In genomic region chr17:27506348-27507218, GRCh38 we compare ENCODE assay signal across 10 cellular contexts. TPM values are rescaled to one million over a fixed set of nuclear protein-coding genes. Genes with fewer than 3 reads are reported as not detected.
DNase-seq lines count a peak whose midpoint lies in the region; ATAC-seq lines count a peak whose summit lies in the region.
"Had no signal": no experiment of that assay in that cellular context is flagged by ENCODE, and none has a peak within 500 bp of the region (broad histone marks: within the 10 kb centered on the region; RNA-seq: fewer than 3 reads in every experiment).

No MANE protein-coding gene starts in this region.

- no peak for DNase-seq in central memory CD8-positive, alpha-beta T cell (ENCODE audit: low spot score in 2 of 2)
- DNase-seq in NCI-H2081 treated with DMSO at 0.1 percent for 48 hours (lab: John Stamatoyannopoulos, UW) (no peak), hippocampal formation (lab: John Stamatoyannopoulos, UW) (no peak), GM23248 (no peak)
- DNase-seq: activated CD8-positive, alpha-beta memory T cell treated with anti-CD3 and anti-CD28 coated beads, Interleukin-2, amount 50 U/mL, for 48 hours; CD8-positive, alpha-beta memory T cell had no signal

- H3K9me3 ChIP-seq in BLaER1 (peaks cover 13% of the 10 kb centered on the region), GM23248 (ENCODE audit: low read depth) (no peaks in the 10 kb centered on the region)

- peak overlapping the region; percentile 9; the same call in 1 of the 2 replicates for H3K27ac ChIP-seq in BLaER1
- no peak overlapping the region for H3K27ac ChIP-seq in GM23248

- no peak overlapping the region for H2AFZ ChIP-seq in GM23248

- H3K27me3 Mint-ChIP-seq in central memory CD8-positive, alpha-beta T cell: no peaks in the 10 kb centered on the region
- H3K27me3 Mint-ChIP-seq: CD8-positive, alpha-beta memory T cell had no signal

- no peaks in the 10 kb centered on the region for H3K9me2 ChIP-seq in GM23248 (ENCODE audit: insufficient read depth)

- H3K4me1 ChIP-seq in BLaER1 (peaks cover 45% of the 10 kb centered on the region), GM23248 (ENCODE audit: insufficient read depth) (peaks cover 9% of the 10 kb centered on the region)

- H3K9ac ChIP-seq in BLaER1: no peak overlapping the region
- no peak overlapping the region for H3K9ac ChIP-seq in GM23248

- H4K20me1 ChIP-seq in BLaER1 (peaks cover 10% of the 10 kb centered on the region; the same call in 1 of the 2 replicates), GM23248 (ENCODE audit: insufficient read depth) (no peaks in the 10 kb centered on the region)

- H3K27ac Mint-ChIP-seq in central memory CD8-positive, alpha-beta T cell (ENCODE audit: low read depth): peak overlapping the region; percentile 56

- H3K4me3 ChIP-seq in BLaER1 (no peak overlapping the region), GM23248 (no peak overlapping the region)

- H3K27me3 ChIP-seq in BLaER1 (no peaks in the 10 kb centered on the region), GM23248 (replicated peaks; ENCODE audit: insufficient read depth) (no peaks in the 10 kb centered on the region)

- no peak overlapping the region for H3K4me3 Mint-ChIP-seq in central memory CD8-positive, alpha-beta T cell
- H3K4me3 Mint-ChIP-seq: CD8-positive, alpha-beta memory T cell had no signal

- H3K79me2 ChIP-seq in GM23248 (ENCODE audit: insufficient read depth): no peaks in the 10 kb centered on the region

- H3K4me1 Mint-ChIP-seq in central memory CD8-positive, alpha-beta T cell: peaks cover 38% of the 10 kb centered on the region

- 0 out of 2 replicates have a peak, but pooled peaks cover 6% of the 10 kb centered on the region for H3F3A ChIP-seq in GM23248 (ENCODE audit: insufficient read depth)

- ATAC-seq in GM19397 (IDR thresholded peaks at IDR 0.05; ENCODE audit: unreplicated experiment): peak; percentile 55
- ATAC-seq in HG03432 (IDR thresholded peaks at IDR 0.05; ENCODE audit: unreplicated experiment): peak; percentile 67
- ATAC-seq in central memory CD8-positive, alpha-beta T cell (replicated peaks; ENCODE audit: extremely low read depth, poor library complexity, severe bottlenecking): no peak
- ATAC-seq in GM19035 (IDR thresholded peaks at IDR 0.05; ENCODE audit: unreplicated experiment): no peak

- WGBS in GM23248 (ENCODE audit: low coverage in 1 of 2, low lambda C conversion rate in 2 of 2, missing lambda C conversion rate in 2 of 2), 2 experiments: 80 to 81% methylated on average over 14 to 15 of the region's 15 CpGs

- in situ Hi-C loops in GM23248 (cut with MboI): no loop called here

- H3K36me3 ChIP-seq in BLaER1: 0 out of 2 replicates have a peak, but pooled peaks cover 11% of the 10 kb centered on the region
- H3K36me3 ChIP-seq in GM23248 (ENCODE audit: low read depth): no peaks in the 10 kb centered on the region

- H3K9me3 Mint-ChIP-seq in central memory CD8-positive, alpha-beta T cell: no peaks in the 10 kb centered on the region

- peaks cover 11% of the 10 kb centered on the region for H3K36me3 Mint-ChIP-seq in central memory CD8-positive, alpha-beta T cell (ENCODE audit: insufficient read depth)

- H3K4me2 ChIP-seq in BLaER1: peak overlapping the region; percentile 74
- H3K4me2 ChIP-seq in GM23248 (ENCODE audit: unreplicated experiment): no peak overlapping the region

RNA-seq across cellular contexts. Expression of gene KSR1, which starts 50.3 kb away (rescaled TPM):
- 2.5 and 9.6 TPM in 2 replicates for total RNA-seq in GM23248 (2014; rRNA removed; shearing (Covaris generic))
- polyA plus RNA-seq in GM23248 (2016; fragmentation: Nextera tagmentation; extraction: Ambion mirVana): 0.98 and 1.3 TPM in 2 replicates

Comparison
In these comparisons a context has a peak if more than half of its experiments do, and no peak if none do; other contexts are left out.
1. ATAC-seq: peak in GM19397 (single experiment) and HG03432 (single experiment); none in central memory CD8-positive, alpha-beta T cell (single experiment) and GM19035 (single experiment).